20 cellular contexts compared by ENCODE assay signal in the genomic region with DNA sequence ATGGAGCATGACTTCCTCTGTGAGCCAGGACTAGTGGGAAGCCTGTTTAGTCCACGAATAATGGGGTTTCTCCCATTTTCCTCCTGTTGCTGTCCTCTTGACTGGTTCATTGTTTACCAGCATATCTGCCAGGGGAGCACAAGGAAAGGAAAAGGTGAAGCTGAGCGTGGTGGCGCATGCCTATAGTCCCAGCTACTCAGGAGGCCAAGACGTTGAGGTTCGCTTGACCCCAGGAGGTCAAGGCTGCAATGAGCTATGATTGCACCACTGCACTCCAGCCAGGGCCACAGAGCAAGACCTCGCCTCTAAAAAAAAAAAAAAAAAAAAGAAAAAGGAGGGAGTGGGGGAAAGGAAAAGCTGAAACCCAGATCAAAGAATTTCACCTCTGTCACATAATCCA. TPM values are rescaled to one million over a fixed set of nuclear protein-coding genes. Genes with fewer than 3 reads are reported as not detected.
A peak's percentile ranks its signal among the peaks of the same experiment; 100 is the strongest.
DNase-seq lines count a peak whose midpoint lies in the region; ATAC-seq and TF ChIP-seq lines count a peak whose summit lies in the region.
"Had no signal": no experiment of that assay in that cellular context is flagged by ENCODE, and none has a peak within 500 bp of the region (broad histone marks: within the 10 kb centered on the region; RNA-seq: fewer than 3 reads in every experiment).

No MANE protein-coding gene starts in this region.

- CTCF ChIA-PET in activated CD8-positive, alpha-beta T cell treated with anti-CD3 and anti-CD28 coated beads for 36 hours (lab: Charles Lee), result interaction anchor here (0.9 to 4.7 kb wide), 7 partner anchors 10 to 178 kb away, joined by 3 to 44 read pairs (median 15); partner anchors contain the start of genes ANKRD16 and FBH1

- TF ChIP-seq CTCF in DND-41 (IDR thresholded peaks at IDR 0.05; ENCODE audit: borderline replicate concordance, extremely low read depth, low read length, poor library complexity, severe bottlenecking) (no peak), type B pancreatic cell (conservative IDR thresholded peaks at IDR 0.05) (no peak)
- TF ChIP-seq CTCF in activated CD8-positive, alpha-beta T cell treated with anti-CD3 and anti-CD28 coated beads for 36 hours (IDR thresholded peaks at IDR 0.05), result no peak

- H4K20me1 ChIP-seq in DND-41 (ENCODE audit: insufficient read depth, low read length), result no peaks in the 10 kb centered on the region

- H3K9me3 ChIP-seq in DND-41 (ENCODE audit: insufficient read depth, low read length, severe bottlenecking), result no peaks in the 10 kb centered on the region
- H3K9me3 ChIP-seq: ascending aorta, SK-N-SH had no signal

- H3K27me3 ChIP-seq in DND-41 (ENCODE audit: insufficient read depth, low read length, poor library complexity), result no peaks in the 10 kb centered on the region
- H3K27me3 ChIP-seq: ascending aorta had no signal

- POLR2A ChIA-PET in activated CD8-positive, alpha-beta T cell treated with anti-CD3 and anti-CD28 coated beads for 36 hours (lab: Charles Lee), result interaction anchor here (1.0 to 29.2 kb wide), 7 partner anchors 8 to 92 kb away, joined by 3 to 846 read pairs (median 8); no protein-coding TSS in a partner anchor

- H3K9me3 Mint-ChIP-seq in T-helper 2 cell treated with Interferon-gamma antibody and Interleukin-4, amounts not matched to agents 5 μg/mL and 100 μg/mL, for 36 hours, result no peaks in the 10 kb centered on the region
- peaks cover 2% of the 10 kb centered on the region for H3K9me3 Mint-ChIP-seq in activated CD8-positive, alpha-beta T cell treated with anti-CD3 and anti-CD28 coated beads for 36 hours
- H3K9me3 Mint-ChIP-seq in naive B cell (no peaks in the 10 kb centered on the region), type B pancreatic cell (no peaks in the 10 kb centered on the region)
- H3K9me3 Mint-ChIP-seq: stimulated activated naive B cell treated with anti-CD40 and anti-IgM and Interleukin-4, amounts not matched to agents 10 μg/mL and 1 μg/mL and 100 μg/mL, for 72 hours had no signal

- ATAC-seq in DND-41 (ENCODE audit: insufficient read depth, low read depth) (no peak), naive B cell (ENCODE audit: low read depth in 2 of 2) (no peak)
- no peak for ATAC-seq in activated CD8-positive, alpha-beta T cell treated with anti-CD3 and anti-CD28 coated beads for 36 hours
- ATAC-seq: left colon had no signal

- peak overlapping the region; percentile 49 for H3K4me3 Mint-ChIP-seq in T-helper 2 cell treated with Interferon-gamma antibody and Interleukin-4, amounts not matched to agents 5 μg/mL and 100 μg/mL, for 36 hours
- peak overlapping the region; percentile 77 for H3K4me3 Mint-ChIP-seq in activated CD8-positive, alpha-beta T cell treated with anti-CD3 and anti-CD28 coated beads for 36 hours
- H3K4me3 Mint-ChIP-seq in naive B cell, result peak overlapping the region; percentile 58 to 90 (median 80)
- H3K4me3 Mint-ChIP-seq in type B pancreatic cell, result no peak overlapping the region

- H3K4me2 ChIP-seq in DND-41 (ENCODE audit: insufficient read depth, low read length), result peak overlapping the region; percentile 45
- H3K4me2 ChIP-seq: SK-N-SH had no signal

- H3K4me1 ChIP-seq in DND-41 (ENCODE audit: insufficient read depth, low read length), result peaks cover 59% of the 10 kb centered on the region
- H3K4me1 ChIP-seq: ascending aorta, parathyroid adenoma had no signal

- peak overlapping the region; percentile 35; the same call in 1 of the 2 replicates for H3K9ac ChIP-seq in DND-41 (ENCODE audit: low read depth, low read length)
- H3K9ac ChIP-seq: parathyroid adenoma, SK-N-SH had no signal

- peak overlapping the region; percentile 88 for H3K27ac Mint-ChIP-seq in T-helper 2 cell treated with Interferon-gamma antibody and Interleukin-4, amounts not matched to agents 5 μg/mL and 100 μg/mL, for 36 hours
- H3K27ac Mint-ChIP-seq in activated CD8-positive, alpha-beta T cell treated with anti-CD3 and anti-CD28 coated beads for 36 hours, result peak overlapping the region; percentile 97
- peak overlapping the region in 5 of 6 donors; percentile 85 to 98 (median 94) for H3K27ac Mint-ChIP-seq in naive B cell
- no peak overlapping the region for H3K27ac Mint-ChIP-seq in type B pancreatic cell

- 0 out of 4 replicates have a peak overlapping the region, but pooled peaks of 1 of the 2 experiments have one; percentile 8 for H3K4me3 ChIP-seq in DND-41 (ENCODE audit: low read depth in 1 of 2, low read length in 2 of 2)
- H3K4me3 ChIP-seq: ascending aorta, skin epidermis had no signal

- H3K4me1 Mint-ChIP-seq in T-helper 2 cell treated with Interferon-gamma antibody and Interleukin-4, amounts not matched to agents 5 μg/mL and 100 μg/mL, for 36 hours (ENCODE audit: low read depth), result peaks cover 88% of the 10 kb centered on the region
- H3K4me1 Mint-ChIP-seq in activated CD8-positive, alpha-beta T cell treated with anti-CD3 and anti-CD28 coated beads for 36 hours (ENCODE audit: low read depth), result peaks cover 92% of the 10 kb centered on the region
- peaks cover 62 to 74% (median 64%) of the 10 kb centered on the region in 3 donors for H3K4me1 Mint-ChIP-seq in naive B cell
- H3K4me1 Mint-ChIP-seq in type B pancreatic cell (ENCODE audit: unreplicated experiment), result no peaks in the 10 kb centered on the region

- H3K36me3 Mint-ChIP-seq in T-helper 2 cell treated with Interferon-gamma antibody and Interleukin-4, amounts not matched to agents 5 μg/mL and 100 μg/mL, for 36 hours (ENCODE audit: low read depth), result peaks cover 5% of the 10 kb centered on the region
- peaks cover 6% of the 10 kb centered on the region for H3K36me3 Mint-ChIP-seq in activated CD8-positive, alpha-beta T cell treated with anti-CD3 and anti-CD28 coated beads for 36 hours (ENCODE audit: low read depth)
- H3K36me3 Mint-ChIP-seq in naive B cell (no peaks in the 10 kb centered on the region), type B pancreatic cell (no peaks in the 10 kb centered on the region)

- no peaks in the 10 kb centered on the region for H3K36me3 ChIP-seq in DND-41 (ENCODE audit: insufficient read depth, low read length)
- H3K36me3 ChIP-seq: ascending aorta had no signal

- no peaks in the 10 kb centered on the region for H3K79me2 ChIP-seq in DND-41 (ENCODE audit: insufficient read depth, low read length)
- H3K79me2 ChIP-seq: parathyroid adenoma had no signal

- peak overlapping the region; percentile 64 for H3K27ac ChIP-seq in DND-41 (ENCODE audit: low read length)
- H3K27ac ChIP-seq: ascending aorta, C4-2B, parathyroid adenoma, VCaP had no signal

- intact Hi-C loops in activated CD8-positive, alpha-beta T cell treated with anti-CD3 and anti-CD28 coated beads for 36 hours (cut with micrococcal nuclease), result loop anchor here (2.0 kb wide), 1 partner anchor 17 kb away; no protein-coding TSS in a partner anchor

- no peaks in the 10 kb centered on the region for H3K27me3 Mint-ChIP-seq in T-helper 2 cell treated with Interferon-gamma antibody and Interleukin-4, amounts not matched to agents 5 μg/mL and 100 μg/mL, for 36 hours (ENCODE audit: low read depth)
- H3K27me3 Mint-ChIP-seq in activated CD8-positive, alpha-beta T cell treated with anti-CD3 and anti-CD28 coated beads for 36 hours, result no peaks in the 10 kb centered on the region
- H3K27me3 Mint-ChIP-seq in naive B cell (no peaks in the 10 kb centered on the region), type B pancreatic cell (peaks cover 23% of the 10 kb centered on the region)
- H3K27me3 Mint-ChIP-seq: stimulated activated naive B cell treated with anti-CD40 and anti-IgM and Interleukin-4, amounts not matched to agents 10 μg/mL and 1 μg/mL and 100 μg/mL, for 72 hours had no signal

- no peak overlapping the region for H2AFZ ChIP-seq in DND-41 (ENCODE audit: low read depth, low read length)
- H2AFZ ChIP-seq: parathyroid adenoma had no signal

- DNase-seq in T-helper 2 cell treated with Interferon-gamma antibody and Interleukin-4, amounts not matched to agents 5 μg/mL and 100 μg/mL, for 36 hours (ENCODE audit: low spot score), result no peak
- DNase-seq in T-helper 2 cell (no peak), DND-41 (no peak), naive B cell (no peak), type B pancreatic cell (ENCODE audit: extremely low spot score, unreplicated experiment) (no peak), SKM-1 (lab: John Stamatoyannopoulos, UW; ENCODE audit: unreplicated experiment) (no peak), A172 (ENCODE audit: low spot score) (no peak)
- no peak for DNase-seq in activated CD8-positive, alpha-beta T cell treated with anti-CD3 and anti-CD28 coated beads for 36 hours
- DNase-seq: 8988T, NCI-H1930, NCI-H524, SK-N-SH had no signal

RNA-seq across cellular contexts. Expression of gene IL2RA, which starts 5.8 kb away (rescaled TPM):
- total RNA-seq in activated CD8-positive, alpha-beta T cell treated with anti-CD3 and anti-CD28 coated beads for 36 hours, result 100 to 1,000 TPM; 868 to 874 TPM
- polyA plus RNA-seq in naive B cell (ENCODE audit: low read depth in 6 of 6), result 1 to 10 TPM; 1.8 to 9.2 (median 4.7) TPM
- not detected in 2 replicates for total RNA-seq in type B pancreatic cell (ENCODE audit: low replicate concordance)
- total RNA-seq in A172 (2014; rRNA removed; shearing (Covaris generic)), result not detected in 2 replicates
- total RNA-seq: ascending aorta, fibroblast of villous mesenchyme had no signal
- polyA plus RNA-seq: SK-N-SH had no signal

RNA-seq across cellular contexts. Expression of gene RBM17, which starts 20.8 kb away (rescaled TPM):
- 100 to 1,000 TPM; 284 to 285 TPM for total RNA-seq in activated CD8-positive, alpha-beta T cell treated with anti-CD3 and anti-CD28 coated beads for 36 hours
- 100 to 1,000 TPM in 1 of 6 donors, 10 to 100 TPM in 5; 50.4 to 118 (median 89.6) TPM for polyA plus RNA-seq in naive B cell (ENCODE audit: low read depth in 6 of 6)
- 92.1 and 105 TPM in 2 replicates for total RNA-seq in type B pancreatic cell (ENCODE audit: low replicate concordance)
- 56.5 and 70.3 TPM in 2 replicates for total RNA-seq in A172 (2014; rRNA removed; shearing (Covaris generic))

Comparison
In these comparisons a context has a peak if more than half of its experiments do, and no peak if none do; other contexts are left out.
1. RNA of gene IL2RA, which starts 5.8 kb away (total RNA-seq): 868 to 874 TPM in activated CD8-positive, alpha-beta T cell treated with anti-CD3 and anti-CD28 coated beads for 36 hours; not detected in type B pancreatic cell and not detected in A172; every median in the first group is over 100 times any median in the second.